ENCODE assay signal across 8 cellular contexts in genomic region chr17:77494664-77495435, GRCh38.
DNase-seq lines count a peak whose midpoint lies in the region; FAIRE-seq and TF ChIP-seq lines count a peak whose summit lies in the region.

No MANE protein-coding gene starts in this region.

- H3K79me2 ChIP-seq in astrocyte (ENCODE audit: insufficient read depth, low read length) = no peaks in the 10 kb centered on the region
- no peaks in the 10 kb centered on the region for H3K79me2 ChIP-seq in smooth muscle cell (ENCODE audit: low read depth)

- H3K27ac Mint-ChIP-seq in astrocyte (ENCODE audit: unreplicated experiment) = no peak overlapping the region

- H3K9ac ChIP-seq in astrocyte (ENCODE audit: low read length) (no peak overlapping the region), smooth muscle cell (ENCODE audit: low read depth) (no peak overlapping the region)

- no peak overlapping the region for H3K4me3 ChIP-seq in astrocyte (ENCODE audit: insufficient read depth, low read depth, low read length)
- no peak overlapping the region for H3K4me3 ChIP-seq in smooth muscle cell

- H3K9me3 ChIP-seq in astrocyte (ENCODE audit: insufficient read depth, low read depth, low read length) (no peaks in the 10 kb centered on the region), smooth muscle cell (replicated peaks; ENCODE audit: low read depth) (no peaks in the 10 kb centered on the region)

- H3F3A ChIP-seq in smooth muscle cell (ENCODE audit: low read depth) = no peaks in the 10 kb centered on the region

- H3K27me3 Mint-ChIP-seq in astrocyte (ENCODE audit: low read depth, unreplicated experiment) = no peaks in the 10 kb centered on the region

- peaks cover 1% of the 10 kb centered on the region for H3K4me1 Mint-ChIP-seq in astrocyte (ENCODE audit: low read depth, unreplicated experiment)

- peak; percentile 80 for TF ChIP-seq CTCF in astrocyte (IDR thresholded peaks at IDR 0.05; ENCODE audit: insufficient read depth, low read depth, low read length)
- peak; percentile 86 for TF ChIP-seq CTCF in smooth muscle cell (IDR thresholded peaks at IDR 0.05; ENCODE audit: borderline replicate concordance, insufficient read depth, poor library complexity, severe bottlenecking)

- H3K27ac ChIP-seq in astrocyte (ENCODE audit: low read depth, low read length) (no peak overlapping the region), smooth muscle cell (ENCODE audit: low read depth) (no peak overlapping the region)

- H4K20me1 ChIP-seq in astrocyte (ENCODE audit: insufficient read depth, low read length) (peaks cover 42% of the 10 kb centered on the region), smooth muscle cell (ENCODE audit: low read depth) (peaks cover 73% of the 10 kb centered on the region)

- no peak overlapping the region for H3K4me3 Mint-ChIP-seq in astrocyte (ENCODE audit: unreplicated experiment)

- H2AFZ ChIP-seq in astrocyte (ENCODE audit: low read depth, low read length) (no peak overlapping the region), smooth muscle cell (ENCODE audit: low read depth) (no peak overlapping the region)

- DNase-seq in NCI-H146 (lab: John Stamatoyannopoulos, UW) (peak; percentile 44), NCI-H146 treated with DMSO at 0.1 percent for 48 hours (lab: John Stamatoyannopoulos, UW; ENCODE audit: unreplicated experiment) (no peak), M059J (ENCODE audit: low read depth) (peak; percentile 64), T-helper 9 cell (peak; percentile 73), astrocyte (ENCODE audit: low read depth) (peak; percentile 32), hippocampal formation (lab: John Stamatoyannopoulos, UW) (peak; percentile 45 to 63), smooth muscle cell (lab: John Stamatoyannopoulos, UW; ENCODE audit: unreplicated experiment) (peak; percentile 30), OCI-M2 (lab: John Stamatoyannopoulos, UW; ENCODE audit: unreplicated experiment) (no peak)

- H3K4me1 ChIP-seq in astrocyte (ENCODE audit: insufficient read depth, low read length) (peaks cover 6% of the 10 kb centered on the region), smooth muscle cell (ENCODE audit: low read depth) (no peaks in the 10 kb centered on the region)

- no peak for FAIRE-seq in astrocyte (lab: Jason Lieb, UNC)

- H3K27me3 ChIP-seq in astrocyte (ENCODE audit: insufficient read depth, low read length) (no peaks in the 10 kb centered on the region), smooth muscle cell (ENCODE audit: low read depth) (no peaks in the 10 kb centered on the region)

- no peak overlapping the region for H3K4me2 ChIP-seq in astrocyte (ENCODE audit: low read length)
- H3K4me2 ChIP-seq in smooth muscle cell = no peak overlapping the region

- no peaks in the 10 kb centered on the region for H3K9me3 Mint-ChIP-seq in astrocyte (ENCODE audit: unreplicated experiment)

- WGBS in smooth muscle cell (ENCODE audit: low lambda C conversion rate) = 48% methylated on average over 18 of the region's 18 CpGs

- H3K36me3 ChIP-seq in astrocyte (ENCODE audit: insufficient read depth, low read length) (peaks cover 12% of the 10 kb centered on the region), smooth muscle cell (ENCODE audit: low read depth) (no peaks in the 10 kb centered on the region)

- no peaks in the 10 kb centered on the region for H3K36me3 Mint-ChIP-seq in astrocyte (ENCODE audit: low read depth, unreplicated experiment)

Comparison
In these comparisons a context has a peak if more than half of its experiments do, and no peak if none do; other contexts are left out.
1. DNase-seq: peak in NCI-H146 (single experiment), M059J (single experiment), T-helper 9 cell (single experiment), astrocyte (single experiment), hippocampal formation (2 of 2) and smooth muscle cell (single experiment); none in NCI-H146 treated with DMSO at 0.1 percent for 48 hours (single experiment) and OCI-M2 (single experiment).